Comparison of ENCODE assay signal across 21 cellular contexts in the genomic region with DNA sequence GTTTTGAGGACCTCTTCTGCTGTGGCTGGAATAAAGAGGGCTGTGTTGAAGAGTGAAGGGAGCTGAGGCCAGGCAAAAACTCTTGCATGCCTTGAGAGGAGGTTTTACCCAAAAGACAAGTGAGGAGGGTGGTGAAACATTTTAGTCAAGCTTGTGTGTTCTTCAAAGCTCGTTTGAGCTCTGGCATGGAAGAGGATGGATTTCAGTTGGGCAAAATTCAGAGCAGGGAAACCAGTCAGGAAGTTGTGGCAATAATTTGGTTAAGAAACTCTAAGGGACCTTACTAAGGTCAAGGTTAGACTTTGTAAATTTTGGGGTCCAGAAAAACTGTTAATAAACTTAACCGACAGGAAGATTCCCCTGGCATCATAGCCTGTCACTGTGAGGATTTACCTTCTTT. TPM values are rescaled to one million over a fixed set of nuclear protein-coding genes. Genes with fewer than 3 reads are reported as not detected.
DNase-seq lines count a peak whose midpoint lies in the region; ATAC-seq and TF ChIP-seq lines count a peak whose summit lies in the region.
"Had no signal": no experiment of that assay in that cellular context is flagged by ENCODE, and none has a peak within 500 bp of the region (broad histone marks: within the 10 kb centered on the region; RNA-seq: fewer than 3 reads in every experiment).

No MANE protein-coding gene starts in this region.

- H3K4me3 Mint-ChIP-seq in GM23338: no peak overlapping the region
- no peak overlapping the region for H3K4me3 Mint-ChIP-seq in brain
- H3K4me3 Mint-ChIP-seq in nephron progenitor cell: no peak overlapping the region
- H3K4me3 Mint-ChIP-seq: CD4-positive, alpha-beta memory T cell; IgD-negative memory B cell had no signal

- H3K27ac Mint-ChIP-seq in GM23338 (0 out of 2 replicates have a peak overlapping the region, but pooled peaks have one; percentile 4), brain (peak overlapping the region in 4 of 5 experiments; percentile 7 to 86 (median 53)), nephron progenitor cell (peak overlapping the region; percentile 36)
- H3K27ac Mint-ChIP-seq: CD4-positive, alpha-beta memory T cell; IgD-negative memory B cell had no signal

- H3K27me3 Mint-ChIP-seq in GM23338 (ENCODE audit: insufficient read depth, low read depth, poor library complexity) (peaks cover 6% of the 10 kb centered on the region), brain (peaks cover 3% of the 10 kb centered on the region), nephron progenitor cell (ENCODE audit: low read depth, poor library complexity) (peaks cover 5% of the 10 kb centered on the region)

- ATAC-seq in GM23338 (no peak), GM19324 (IDR thresholded peaks at IDR 0.05; ENCODE audit: low FRiP score, unreplicated experiment) (no peak), HG03097 (IDR thresholded peaks at IDR 0.05; ENCODE audit: low FRiP score, unreplicated experiment) (no peak)

- H3K27me3 ChIP-seq in cardiac muscle cell (no peaks in the 10 kb centered on the region), GM23338 (ENCODE audit: insufficient read depth) (no peaks in the 10 kb centered on the region)
- H3K27me3 ChIP-seq: BLaER1 treated with 17β-estradiol and CSF1 and Interleukin-3, amounts not matched to agents 10 nM and 100 nM; Peyer's patch; SJSA1 had no signal

- H3K4me2 ChIP-seq in GM23338: no peak overlapping the region
- H3K4me2 ChIP-seq: BLaER1 treated with 17β-estradiol and CSF1 and Interleukin-3, amounts not matched to agents 10 nM and 100 nM had no signal

- no peaks in the 10 kb centered on the region for H3F3A ChIP-seq in GM23338 (replicated peaks; ENCODE audit: low read depth)

- intact Hi-C loops in cardiac septum (cut with DNase I): no loop called here

- H3K27ac ChIP-seq in cardiac muscle cell (peak overlapping the region; percentile 74), GM23338 (ENCODE audit: low read depth) (no peak overlapping the region)
- H3K27ac ChIP-seq: 22Rv1; BLaER1 treated with 17β-estradiol and CSF1 and Interleukin-3, amounts not matched to agents 10 nM and 100 nM; Peyer's patch; SJSA1 had no signal

- H3K9me2 ChIP-seq in GM23338 (ENCODE audit: insufficient read depth): no peaks in the 10 kb centered on the region

- H3K4me3 ChIP-seq in cardiac muscle cell: no peak overlapping the region
- H3K4me3 ChIP-seq in GM23338: no peak overlapping the region
- H3K4me3 ChIP-seq: BLaER1 treated with 17β-estradiol and CSF1 and Interleukin-3, amounts not matched to agents 10 nM and 100 nM; HAP-1; Peyer's patch; SJSA1 had no signal

- DNase-seq in cardiac muscle cell (ENCODE audit: low read depth in 1 of 2, low spot score in 1 of 2) (no peak), cardiac septum (ENCODE audit: low spot score) (no peak), GM23338 (ENCODE audit: low spot score) (no peak), nephron progenitor cell (no peak), NCI-H2081 (lab: John Stamatoyannopoulos, UW) (no peak)
- DNase-seq: ACHN; CD4-positive, alpha-beta memory T cell; GDM1; NCI-H1694; NCI-H2081 treated with DMSO at 0.1 percent for 48 hours; NCI-H2171 treated with DMSO at 0.1 percent for 48 hours; NCI-H524 treated with DMSO at 0.1 percent for 48 hours; Peyer's patch had no signal

- 0 out of 2 replicates have a peak, but pooled peaks cover 8% of the 10 kb centered on the region for H3K79me2 ChIP-seq in GM23338 (replicated peaks; ENCODE audit: insufficient read depth)

- H3K9me3 Mint-ChIP-seq in GM23338: peaks cover 3% of the 10 kb centered on the region; the same call in 2 of the 3 replicates
- peaks cover 0 to 5% (median 3%) of the 10 kb centered on the region in 5 experiments for H3K9me3 Mint-ChIP-seq in brain
- H3K9me3 Mint-ChIP-seq in nephron progenitor cell: peaks cover 12% of the 10 kb centered on the region

- TF ChIP-seq CTCF in cardiac muscle cell (IDR thresholded peaks at IDR 0.05; ENCODE audit: low read depth, low read length) (no peak), GM23338 (conservative IDR thresholded peaks at IDR 0.05; ENCODE audit: low read depth in 2 of 2) (no peak), brain (conservative IDR thresholded peaks at IDR 0.05) (no peak), nephron progenitor cell (IDR thresholded peaks at IDR 0.05) (no peak)

- peaks cover 6% of the 10 kb centered on the region; the same call in 2 of the 3 replicates for H3K36me3 Mint-ChIP-seq in GM23338 (ENCODE audit: low read depth)
- peaks cover 35% of the 10 kb centered on the region for H3K36me3 Mint-ChIP-seq in brain
- H3K36me3 Mint-ChIP-seq in nephron progenitor cell (ENCODE audit: low read depth): peaks cover 13% of the 10 kb centered on the region
- H3K36me3 Mint-ChIP-seq: CD4-positive, alpha-beta memory T cell had no signal

- no peaks in the 10 kb centered on the region for H3K36me3 ChIP-seq in cardiac muscle cell
- no peaks in the 10 kb centered on the region for H3K36me3 ChIP-seq in GM23338 (ENCODE audit: insufficient read depth)
- H3K36me3 ChIP-seq: BLaER1 treated with 17β-estradiol and CSF1 and Interleukin-3, amounts not matched to agents 10 nM and 100 nM; HAP-1; Peyer's patch had no signal

- no peaks in the 10 kb centered on the region for H4K20me1 ChIP-seq in GM23338 (replicated peaks; ENCODE audit: insufficient read depth)
- H4K20me1 ChIP-seq: BLaER1 treated with 17β-estradiol and CSF1 and Interleukin-3, amounts not matched to agents 10 nM and 100 nM had no signal

- H3K4me1 Mint-ChIP-seq in GM23338 (peaks cover 12% of the 10 kb centered on the region), brain (peaks cover 44% of the 10 kb centered on the region), nephron progenitor cell (peaks cover 12% of the 10 kb centered on the region)
- H3K4me1 Mint-ChIP-seq: CD4-positive, alpha-beta memory T cell had no signal

- H3K4me1 ChIP-seq in cardiac muscle cell (ENCODE audit: low read depth): peaks cover 37% of the 10 kb centered on the region
- H3K4me1 ChIP-seq in GM23338 (ENCODE audit: insufficient read depth): no peaks in the 10 kb centered on the region
- H3K4me1 ChIP-seq: BLaER1 treated with 17β-estradiol and CSF1 and Interleukin-3, amounts not matched to agents 10 nM and 100 nM; HAP-1; Peyer's patch had no signal

- H2AFZ ChIP-seq in GM23338: no peak overlapping the region

- no peaks in the 10 kb centered on the region for H3K9me3 ChIP-seq in cardiac muscle cell (ENCODE audit: low read depth)
- H3K9me3 ChIP-seq: HAP-1, Peyer's patch, SJSA1 had no signal

TF ChIP-seq in GM23338, 12 proteins besides CTCF, POLR2A, EP300 and RAD21 (continues in another document):
- TF ChIP-seq CREB1 (CRISPR knock-in tag; IDR thresholded peaks at IDR 0.05; ENCODE audit: low read depth) (no peak), ZNF114 (CRISPR knock-in tag; IDR thresholded peaks at IDR 0.05) (no peak), POLR2AphosphoS5 (IDR thresholded peaks at IDR 0.05; ENCODE audit: low read depth) (no peak), NANOG (IDR thresholded peaks at IDR 0.05; ENCODE audit: borderline replicate concordance) (no peak), JUNB (IDR thresholded peaks at IDR 0.05; ENCODE audit: unreplicated experiment) (no peak), EZH2 (IDR thresholded peaks at IDR 0.05; ENCODE audit: low read depth, unreplicated experiment) (no peak), ETS1 (IDR thresholded peaks at IDR 0.05) (no peak), STAT1 (IDR thresholded peaks at IDR 0.05; ENCODE audit: unreplicated experiment) (no peak), EZH2phosphoT487 (IDR thresholded peaks at IDR 0.05; ENCODE audit: unreplicated experiment) (no peak)
- TF ChIP-seq, protein P1, sequence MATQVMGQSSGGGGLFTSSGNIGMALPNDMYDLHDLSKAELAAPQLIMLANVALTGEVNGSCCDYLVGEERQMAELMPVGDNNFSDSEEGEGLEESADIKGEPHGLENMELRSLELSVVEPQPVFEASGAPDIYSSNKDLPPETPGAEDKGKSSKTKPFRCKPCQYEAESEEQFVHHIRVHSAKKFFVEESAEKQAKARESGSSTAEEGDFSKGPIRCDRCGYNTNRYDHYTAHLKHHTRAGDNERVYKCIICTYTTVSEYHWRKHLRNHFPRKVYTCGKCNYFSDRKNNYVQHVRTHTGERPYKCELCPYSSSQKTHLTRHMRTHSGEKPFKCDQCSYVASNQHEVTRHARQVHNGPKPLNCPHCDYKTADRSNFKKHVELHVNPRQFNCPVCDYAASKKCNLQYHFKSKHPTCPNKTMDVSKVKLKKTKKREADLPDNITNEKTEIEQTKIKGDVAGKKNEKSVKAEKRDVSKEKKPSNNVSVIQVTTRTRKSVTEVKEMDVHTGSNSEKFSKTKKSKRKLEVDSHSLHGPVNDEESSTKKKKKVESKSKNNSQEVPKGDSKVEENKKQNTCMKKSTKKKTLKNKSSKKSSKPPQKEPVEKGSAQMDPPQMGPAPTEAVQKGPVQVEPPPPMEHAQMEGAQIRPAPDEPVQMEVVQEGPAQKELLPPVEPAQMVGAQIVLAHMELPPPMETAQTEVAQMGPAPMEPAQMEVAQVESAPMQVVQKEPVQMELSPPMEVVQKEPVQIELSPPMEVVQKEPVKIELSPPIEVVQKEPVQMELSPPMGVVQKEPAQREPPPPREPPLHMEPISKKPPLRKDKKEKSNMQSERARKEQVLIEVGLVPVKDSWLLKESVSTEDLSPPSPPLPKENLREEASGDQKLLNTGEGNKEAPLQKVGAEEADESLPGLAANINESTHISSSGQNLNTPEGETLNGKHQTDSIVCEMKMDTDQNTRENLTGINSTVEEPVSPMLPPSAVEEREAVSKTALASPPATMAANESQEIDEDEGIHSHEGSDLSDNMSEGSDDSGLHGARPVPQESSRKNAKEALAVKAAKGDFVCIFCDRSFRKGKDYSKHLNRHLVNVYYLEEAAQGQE (IDR thresholded peaks at IDR 0.05; ENCODE audit: unreplicated experiment): no peak

RNA-seq across cellular contexts. Expression of gene SPTBN1, which starts 34.7 kb away (rescaled TPM):
- total RNA-seq in cardiac muscle cell (283 and 435 TPM in 2 replicates), cardiac septum (554 TPM)
- polyA plus RNA-seq in cardiac muscle cell (125 and 143 TPM in 2 replicates), GM23338 (2016; fragmentation: Nextera tagmentation; extraction: Ambion mirVana) (58.1 and 59.1 TPM in 2 replicates), brain (ENCODE audit: insufficient read depth, low read depth, low replicate concordance) (128 TPM)
- 189 and 204 TPM in 2 replicates for total RNA-seq in GM23338 (2014; rRNA removed; shearing (Covaris generic))
